ENCODE assay signal across 30 cellular contexts in genomic region chr11:85653048-85653447, GRCh38.
A peak's percentile ranks its signal among the peaks of the same experiment; 100 is the strongest.
DNase-seq lines count a peak whose midpoint lies in the region; ATAC-seq lines count a peak whose summit lies in the region.
"Had no signal": no experiment of that assay in that cellular context is flagged by ENCODE, and none has a peak within 500 bp of the region (broad histone marks: within the 10 kb centered on the region; RNA-seq: fewer than 3 reads in every experiment).

No MANE protein-coding gene starts in this region.

- H3K9me3 Mint-ChIP-seq in activated naive CD4-positive, alpha-beta T cell treated with anti-CD3 and anti-CD28 coated beads, Interleukin-2, amount 10 ng/mL, durations not matched to agents 7 days and 5 days, result no peaks in the 10 kb centered on the region
- no peaks in the 10 kb centered on the region for H3K9me3 Mint-ChIP-seq in activated naive CD8-positive, alpha-beta T cell treated with anti-CD3 and anti-CD28 coated beads, Interleukin-2, amount 50 U/mL, for 24 hours
- no peaks in the 10 kb centered on the region for H3K9me3 Mint-ChIP-seq in stimulated activated naive CD8-positive, alpha-beta T cell treated with anti-CD3 and anti-CD28 coated beads, Interleukin-15, amount 100 ng/mL, for 72 hours
- H3K9me3 Mint-ChIP-seq: H9 had no signal

- H3K36me3 Mint-ChIP-seq in activated naive CD4-positive, alpha-beta T cell treated with anti-CD3 and anti-CD28 coated beads, Interleukin-2, amount 10 ng/mL, durations not matched to agents 7 days and 5 days, result peaks cover 29% of the 10 kb centered on the region
- peaks cover 39% of the 10 kb centered on the region for H3K36me3 Mint-ChIP-seq in activated naive CD8-positive, alpha-beta T cell treated with anti-CD3 and anti-CD28 coated beads, Interleukin-2, amount 50 U/mL, for 24 hours (ENCODE audit: low read depth)

- CTCF ChIA-PET in activated naive CD4-positive, alpha-beta T cell treated with anti-CD3 and anti-CD28 coated beads, Interleukin-2, amount 10 ng/mL, durations not matched to agents 7 days and 5 days (lab: Charles Lee), result no interaction called here

- no peaks in the 10 kb centered on the region for H3K27me3 Mint-ChIP-seq in activated naive CD4-positive, alpha-beta T cell treated with anti-CD3 and anti-CD28 coated beads, Interleukin-2, amount 10 ng/mL, durations not matched to agents 7 days and 5 days
- H3K27me3 Mint-ChIP-seq in activated naive CD8-positive, alpha-beta T cell treated with anti-CD3 and anti-CD28 coated beads, Interleukin-2, amount 50 U/mL, for 24 hours, result no peaks in the 10 kb centered on the region
- H3K27me3 Mint-ChIP-seq in stimulated activated naive CD8-positive, alpha-beta T cell treated with anti-CD3 and anti-CD28 coated beads, Interleukin-15, amount 100 ng/mL, for 72 hours, result no peaks in the 10 kb centered on the region

- H3K4me3 Mint-ChIP-seq in activated naive CD4-positive, alpha-beta T cell treated with anti-CD3 and anti-CD28 coated beads, Interleukin-2, amount 10 ng/mL, durations not matched to agents 7 days and 5 days, result no peak overlapping the region
- no peak overlapping the region for H3K4me3 Mint-ChIP-seq in activated naive CD8-positive, alpha-beta T cell treated with anti-CD3 and anti-CD28 coated beads, Interleukin-2, amount 50 U/mL, for 24 hours
- H3K4me3 Mint-ChIP-seq in stimulated activated naive CD8-positive, alpha-beta T cell treated with anti-CD3 and anti-CD28 coated beads, Interleukin-15, amount 100 ng/mL, for 72 hours, result no peak overlapping the region
- H3K4me3 Mint-ChIP-seq: H9 had no signal

- no peak for ATAC-seq in activated naive CD8-positive, alpha-beta T cell treated with anti-CD3 and anti-CD28 coated beads, Interleukin-2, amount 50 U/mL, for 24 hours
- ATAC-seq in stimulated activated naive CD8-positive, alpha-beta T cell treated with anti-CD3 and anti-CD28 coated beads, Interleukin-15, amount 100 ng/mL, for 72 hours, result no peak
- ATAC-seq: heart left ventricle, left ventricle myocardium superior, psoas muscle, sciatic nerve had no signal

- no peak for DNase-seq in activated naive CD4-positive, alpha-beta T cell treated with anti-CD3 and anti-CD28 coated beads, Interleukin-2, amount 10 ng/mL, durations not matched to agents 7 days and 5 days
- DNase-seq in activated naive CD4-positive, alpha-beta T cell treated with anti-CD3 and anti-CD28 coated beads, Interleukin-2, amount 50 U/mL, for 16 hours, result no peak
- peak; percentile 94 for DNase-seq in OCI-M1 (lab: John Stamatoyannopoulos, UW)
- no peak for DNase-seq in activated naive CD8-positive, alpha-beta T cell treated with anti-CD3 and anti-CD28 coated beads, Interleukin-2, amount 50 U/mL, for 24 hours
- DNase-seq in stimulated activated naive CD8-positive, alpha-beta T cell treated with anti-CD3 and anti-CD28 coated beads, Interleukin-15, amount 100 ng/mL, for 72 hours, result no peak
- DNase-seq in GOT3 (lab: John Stamatoyannopoulos, UW), result no peak
- no peak for DNase-seq in stimulated activated CD8-positive, alpha-beta memory T cell treated with anti-CD3 and anti-CD28 coated beads, Interleukin-4, amount 100 ng/mL, for 48 hours
- DNase-seq: activated CD4-positive, alpha-beta T cell treated with anti-CD3 and anti-CD28 coated beads, Interleukin-2, amount 50 U/mL, for 1 hour; activated effector memory CD4-positive, alpha-beta T cell treated with anti-CD3 and anti-CD28 coated beads, Interleukin-2, amount 50 U/mL, for 16 hours; amygdala; brain microvascular endothelial cell; DMS 273 treated with DMSO at 0.1 percent for 48 hours; EL; foreskin melanocyte; H9; heart left ventricle; kidney; left ventricle myocardium superior; mesendoderm; NCI-H1417 treated with DMSO at 0.1 percent for 48 hours; NCI-H2081 treated with DMSO at 0.1 percent for 48 hours; NCI-H345; NCI-H69; occipital lobe; psoas muscle; Right ventricle myocardium superior; T-helper 9 cell; tibial artery; WERI-Rb-1 had no signal

- peaks cover 43% of the 10 kb centered on the region for H3K4me1 Mint-ChIP-seq in activated naive CD4-positive, alpha-beta T cell treated with anti-CD3 and anti-CD28 coated beads, Interleukin-2, amount 10 ng/mL, durations not matched to agents 7 days and 5 days
- peaks cover 47% of the 10 kb centered on the region for H3K4me1 Mint-ChIP-seq in activated naive CD8-positive, alpha-beta T cell treated with anti-CD3 and anti-CD28 coated beads, Interleukin-2, amount 50 U/mL, for 24 hours
- peaks cover 58% of the 10 kb centered on the region for H3K4me1 Mint-ChIP-seq in stimulated activated naive CD8-positive, alpha-beta T cell treated with anti-CD3 and anti-CD28 coated beads, Interleukin-15, amount 100 ng/mL, for 72 hours

- H3K27ac Mint-ChIP-seq in activated naive CD4-positive, alpha-beta T cell treated with anti-CD3 and anti-CD28 coated beads, Interleukin-2, amount 10 ng/mL, durations not matched to agents 7 days and 5 days, result peak overlapping the region; percentile 35
- H3K27ac Mint-ChIP-seq in activated naive CD8-positive, alpha-beta T cell treated with anti-CD3 and anti-CD28 coated beads, Interleukin-2, amount 50 U/mL, for 24 hours, result peak overlapping the region; percentile 30
- H3K27ac Mint-ChIP-seq in stimulated activated naive CD8-positive, alpha-beta T cell treated with anti-CD3 and anti-CD28 coated beads, Interleukin-15, amount 100 ng/mL, for 72 hours, result peak overlapping the region; percentile 31 to 42
